Comparison of ENCODE assay signal across 1 cellular context in genomic region chr5:131265318-131265803, GRCh38.
A peak's percentile ranks its signal among the peaks of the same experiment; 100 is the strongest.
TF ChIP-seq lines count a peak whose summit lies in the region.

No MANE protein-coding gene starts in this region.

TF ChIP-seq in GM12878, 131 proteins besides CTCF, POLR2A, EP300 and RAD21 (continued from another document and continues in another):
- TF ChIP-seq ZNF592 (IDR thresholded peaks at IDR 0.05) (no peak), SMAD5 (IDR thresholded peaks at IDR 0.05; ENCODE audit: low read depth) (no peak), USF2 (IDR thresholded peaks at IDR 0.05; ENCODE audit: borderline replicate concordance, low read depth, low read length) (no peak), NR2C1 (IDR thresholded peaks at IDR 0.05) (0 out of 2 replicates have a peak, but pooled peaks have one; percentile 4), CEBPZ (IDR thresholded peaks at IDR 0.05; ENCODE audit: low read depth, low read length) (no peak), RUNX3 (IDR thresholded peaks at IDR 0.05; ENCODE audit: low read length) (peak; percentile 63), ZNF274 (IDR thresholded peaks at IDR 0.05; ENCODE audit: insufficient read depth, insufficient read length) (no peak), JUND (IDR thresholded peaks at IDR 0.05; ENCODE audit: low read depth, low read length) (0 out of 2 replicates have a peak, but pooled peaks have one; percentile 43), STAT1 (conservative IDR thresholded peaks at IDR 0.05) (no peak), ZBTB40 (IDR thresholded peaks at IDR 0.05; ENCODE audit: borderline replicate concordance) (no peak), CHD4 (IDR thresholded peaks at IDR 0.05) (no peak), YY1 (IDR thresholded peaks at IDR 0.05; ENCODE audit: low read depth, low read length) (peak; percentile 80; the same call in 1 of the 2 replicates), TBL1XR1 (IDR thresholded peaks at IDR 0.05; ENCODE audit: low read depth, low read length) (no peak), EED (IDR thresholded peaks at IDR 0.05; ENCODE audit: low read depth) (no peak), RELB (IDR thresholded peaks at IDR 0.05; ENCODE audit: low read depth) (peak; percentile 52; the same call in 1 of the 2 replicates), MYB (IDR thresholded peaks at IDR 0.05; ENCODE audit: borderline replicate concordance, low read depth, low read length) (no peak), RCOR1 (conservative IDR thresholded peaks at IDR 0.05; ENCODE audit: low read depth, low read length) (no peak), FOS (IDR thresholded peaks at IDR 0.05; ENCODE audit: borderline replicate concordance, extremely low read depth, insufficient read length) (no peak), ESRRA (IDR thresholded peaks at IDR 0.05; ENCODE audit: low read length) (no peak), HDGF (IDR thresholded peaks at IDR 0.05) (no peak), HDAC2 (IDR thresholded peaks at IDR 0.05) (no peak), TCF3 (IDR thresholded peaks at IDR 0.05; ENCODE audit: borderline replicate concordance, insufficient read depth, low read depth, low read length) (no peak), FOXK2 (IDR thresholded peaks at IDR 0.05) (no peak), MEF2B (IDR thresholded peaks at IDR 0.05; ENCODE audit: partially characterized antibody, poor library complexity, severe bottlenecking) (peak; percentile 69), POU2F2 (IDR thresholded peaks at IDR 0.05; ENCODE audit: borderline replicate concordance, low read depth, low read length) (0 out of 3 replicates have a peak, but pooled peaks have one; percentile 21), PAX8 (IDR thresholded peaks at IDR 0.05) (no peak), GABPA (IDR thresholded peaks at IDR 0.05; ENCODE audit: low read depth) (no peak), SMARCA5 (IDR thresholded peaks at IDR 0.05) (0 out of 2 replicates have a peak, but pooled peaks have one; percentile 22)
- TF ChIP-seq, protein P1, sequence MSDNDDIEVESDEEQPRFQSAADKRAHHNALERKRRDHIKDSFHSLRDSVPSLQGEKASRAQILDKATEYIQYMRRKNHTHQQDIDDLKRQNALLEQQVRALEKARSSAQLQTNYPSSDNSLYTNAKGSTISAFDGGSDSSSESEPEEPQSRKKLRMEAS (IDR thresholded peaks at IDR 0.05; ENCODE audit: low read depth, low read length), result no peak
- TF ChIP-seq, protein P2, sequence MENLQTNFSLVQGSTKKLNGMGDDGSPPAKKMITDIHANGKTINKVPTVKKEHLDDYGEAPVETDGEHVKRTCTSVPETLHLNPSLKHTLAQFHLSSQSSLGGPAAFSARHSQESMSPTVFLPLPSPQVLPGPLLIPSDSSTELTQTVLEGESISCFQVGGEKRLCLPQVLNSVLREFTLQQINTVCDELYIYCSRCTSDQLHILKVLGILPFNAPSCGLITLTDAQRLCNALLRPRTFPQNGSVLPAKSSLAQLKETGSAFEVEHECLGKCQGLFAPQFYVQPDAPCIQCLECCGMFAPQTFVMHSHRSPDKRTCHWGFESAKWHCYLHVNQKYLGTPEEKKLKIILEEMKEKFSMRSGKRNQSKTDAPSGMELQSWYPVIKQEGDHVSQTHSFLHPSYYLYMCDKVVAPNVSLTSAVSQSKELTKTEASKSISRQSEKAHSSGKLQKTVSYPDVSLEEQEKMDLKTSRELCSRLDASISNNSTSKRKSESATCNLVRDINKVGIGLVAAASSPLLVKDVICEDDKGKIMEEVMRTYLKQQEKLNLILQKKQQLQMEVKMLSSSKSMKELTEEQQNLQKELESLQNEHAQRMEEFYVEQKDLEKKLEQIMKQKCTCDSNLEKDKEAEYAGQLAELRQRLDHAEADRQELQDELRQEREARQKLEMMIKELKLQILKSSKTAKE (IDR thresholded peaks at IDR 0.05; ENCODE audit: low read depth, poor library complexity, severe bottlenecking), result peak; percentile 80
- TF ChIP-seq, protein P3, sequence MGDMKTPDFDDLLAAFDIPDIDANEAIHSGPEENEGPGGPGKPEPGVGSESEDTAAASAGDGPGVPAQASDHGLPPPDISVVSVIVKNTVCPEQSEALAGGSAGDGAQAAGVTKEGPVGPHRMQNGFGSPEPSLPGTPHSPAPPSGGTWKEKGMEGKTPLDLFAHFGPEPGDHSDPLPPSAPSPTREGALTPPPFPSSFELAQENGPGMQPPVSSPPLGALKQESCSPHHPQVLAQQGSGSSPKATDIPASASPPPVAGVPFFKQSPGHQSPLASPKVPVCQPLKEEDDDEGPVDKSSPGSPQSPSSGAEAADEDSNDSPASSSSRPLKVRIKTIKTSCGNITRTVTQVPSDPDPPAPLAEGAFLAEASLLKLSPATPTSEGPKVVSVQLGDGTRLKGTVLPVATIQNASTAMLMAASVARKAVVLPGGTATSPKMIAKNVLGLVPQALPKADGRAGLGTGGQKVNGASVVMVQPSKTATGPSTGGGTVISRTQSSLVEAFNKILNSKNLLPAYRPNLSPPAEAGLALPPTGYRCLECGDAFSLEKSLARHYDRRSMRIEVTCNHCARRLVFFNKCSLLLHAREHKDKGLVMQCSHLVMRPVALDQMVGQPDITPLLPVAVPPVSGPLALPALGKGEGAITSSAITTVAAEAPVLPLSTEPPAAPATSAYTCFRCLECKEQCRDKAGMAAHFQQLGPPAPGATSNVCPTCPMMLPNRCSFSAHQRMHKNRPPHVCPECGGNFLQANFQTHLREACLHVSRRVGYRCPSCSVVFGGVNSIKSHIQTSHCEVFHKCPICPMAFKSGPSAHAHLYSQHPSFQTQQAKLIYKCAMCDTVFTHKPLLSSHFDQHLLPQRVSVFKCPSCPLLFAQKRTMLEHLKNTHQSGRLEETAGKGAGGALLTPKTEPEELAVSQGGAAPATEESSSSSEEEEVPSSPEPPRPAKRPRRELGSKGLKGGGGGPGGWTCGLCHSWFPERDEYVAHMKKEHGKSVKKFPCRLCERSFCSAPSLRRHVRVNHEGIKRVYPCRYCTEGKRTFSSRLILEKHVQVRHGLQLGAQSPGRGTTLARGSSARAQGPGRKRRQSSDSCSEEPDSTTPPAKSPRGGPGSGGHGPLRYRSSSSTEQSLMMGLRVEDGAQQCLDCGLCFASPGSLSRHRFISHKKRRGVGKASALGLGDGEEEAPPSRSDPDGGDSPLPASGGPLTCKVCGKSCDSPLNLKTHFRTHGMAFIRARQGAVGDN (IDR thresholded peaks at IDR 0.05), result peak; percentile 45; the same call in 1 of the 2 replicates
